ENCODE assay signal across 38 cellular contexts in genomic region chr9:136738960-136739359, GRCh38. TPM values are rescaled to one million over a fixed set of nuclear protein-coding genes. Genes with fewer than 3 reads are reported as not detected.
"Had no signal": no experiment of that assay in that cellular context is flagged by ENCODE, and none has a peak within 500 bp of the region (broad histone marks: within the 10 kb centered on the region; RNA-seq: fewer than 3 reads in every experiment).

No MANE protein-coding gene starts in this region.

- H3K4me3 ChIP-seq: ascending aorta, cardiac muscle cell had no signal

- H3K27ac Mint-ChIP-seq: activated B cell treated with CpG ODN at 0.5 μM for 24 hours; activated CD4-positive, alpha-beta memory T cell treated with anti-CD3 and anti-CD28 coated beads, Interleukin-2, amount 10 ng/mL, durations not matched to agents 7 days and 5 days; activated CD4-positive, alpha-beta T cell treated with anti-CD3 and anti-CD28 coated beads, Interleukin-2, amount 10 ng/mL, durations not matched to agents 24 days and 14 days; activated CD8-positive, alpha-beta memory T cell treated with anti-CD3 and anti-CD28 coated beads, Interleukin-2, amount 10 ng/mL, durations not matched to agents 7 days and 5 days; activated CD8-positive, alpha-beta T cell treated with anti-CD3 and anti-CD28 coated beads, Interleukin-2, amount 10 ng/mL, durations not matched to agents 7 days and 5 days; activated naive CD4-positive, alpha-beta T cell treated with anti-CD3 and anti-CD28 coated beads, Interleukin-2, amount 10 ng/mL, durations not matched to agents 7 days and 5 days; activated naive CD4-positive, alpha-beta T cell treated with anti-CD3 and anti-CD28 coated beads, Interleukin-2, amount 50 U/mL, for 24 hours; activated naive CD8-positive, alpha-beta T cell; activated naive CD8-positive, alpha-beta T cell treated with anti-CD3 and anti-CD28 coated beads, Interleukin-2, amount 10 ng/mL, durations not matched to agents 7 days and 5 days; activated naive CD8-positive, alpha-beta T cell treated with anti-CD3 and anti-CD28 coated beads, Interleukin-2, amount 50 U/mL, for 24 hours; activated T-cell treated with anti-CD3 and anti-CD28 coated beads, Interleukin-2, amount 50 U/mL, for 24 hours; activated T-helper 2 cell treated with anti-CD3 and anti-CD28 coated beads, Interferon-gamma antibody, Interleukin-2, Interleukin-4, amounts not matched to agents 10 μg/mL and 5 μg/mL and 100 μg/mL, durations not matched to agents 14 hours and 24 hours and 36 hours; brain; T-helper 1 cell treated with Interleukin-12 subunit alpha and Interleukin-12 subunit beta and Interleukin-4 antibody, amounts not matched to agents 30 μg/mL and 1 μg/mL, for 36 hours; T-helper 2 cell treated with Interferon-gamma antibody and Interleukin-4, amounts not matched to agents 5 μg/mL and 100 μg/mL, for 36 hours had no signal

- H3K9me3 ChIP-seq: ascending aorta had no signal

- H3K36me3 ChIP-seq: ascending aorta, cardiac muscle cell had no signal

- H3K27me3 Mint-ChIP-seq: activated B cell treated with CpG ODN at 0.5 μM for 24 hours; activated naive CD4-positive, alpha-beta T cell treated with anti-CD3 and anti-CD28 coated beads, Interleukin-2, amount 50 U/mL, for 24 hours; activated naive CD8-positive, alpha-beta T cell; activated naive CD8-positive, alpha-beta T cell treated with anti-CD3 and anti-CD28 coated beads, Interleukin-2, amount 10 ng/mL, durations not matched to agents 7 days and 5 days; activated naive CD8-positive, alpha-beta T cell treated with anti-CD3 and anti-CD28 coated beads, Interleukin-2, amount 50 U/mL, for 24 hours had no signal

- H3K27me3 ChIP-seq: cardiac muscle cell had no signal

- H3K36me3 Mint-ChIP-seq: activated CD8-positive, alpha-beta memory T cell treated with anti-CD3 and anti-CD28 coated beads, Interleukin-2, amount 10 ng/mL, durations not matched to agents 7 days and 5 days; activated naive CD4-positive, alpha-beta T cell treated with anti-CD3 and anti-CD28 coated beads, Interleukin-2, amount 10 ng/mL, durations not matched to agents 7 days and 5 days; activated naive CD4-positive, alpha-beta T cell treated with anti-CD3 and anti-CD28 coated beads, Interleukin-2, amount 50 U/mL, for 24 hours; activated naive CD8-positive, alpha-beta T cell; activated naive CD8-positive, alpha-beta T cell treated with anti-CD3 and anti-CD28 coated beads, Interleukin-2, amount 10 ng/mL, durations not matched to agents 7 days and 5 days; brain had no signal

- DNase-seq: activated B cell treated with CpG ODN at 0.5 μM for 24 hours; activated CD4-positive, alpha-beta memory T cell treated with anti-CD3 and anti-CD28 coated beads, Interleukin-2, amount 10 ng/mL, durations not matched to agents 7 days and 5 days; activated CD4-positive, alpha-beta T cell treated with anti-CD3 and anti-CD28 coated beads for 4 hours; activated CD4-positive, alpha-beta T cell treated with anti-CD3 and anti-CD28 coated beads, Interleukin-2, amount 10 ng/mL, durations not matched to agents 24 days and 14 days; activated CD4-positive, alpha-beta T cell treated with anti-CD3 and anti-CD28 coated beads, Interleukin-2, amount 50 U/mL, for 1 hour; activated CD4-positive, alpha-beta T cell treated with anti-CD3 and anti-CD28 coated beads, Interleukin-2, amount 50 U/mL, for 48 hours; activated CD4-positive, CD25-positive, alpha-beta regulatory T cell treated with anti-CD3 and anti-CD28 coated beads, Interleukin-2, amount 50 U/mL, for 72 hours; activated CD8-positive, alpha-beta memory T cell treated with anti-CD3 and anti-CD28 coated beads for 24 hours; activated CD8-positive, alpha-beta memory T cell treated with anti-CD3 and anti-CD28 coated beads, Interleukin-2, amount 10 ng/mL, durations not matched to agents 7 days and 5 days; activated CD8-positive, alpha-beta memory T cell treated with anti-CD3 and anti-CD28 coated beads, Interleukin-2, amount 50 U/mL, for 48 hours; activated CD8-positive, alpha-beta T cell treated with anti-CD3 and anti-CD28 coated beads, Interleukin-2, amount 10 ng/mL, durations not matched to agents 7 days and 5 days; activated effector memory CD4-positive, alpha-beta T cell treated with Interleukin-2 at 50 U/mL for 16 hours; activated gamma-delta T cell; activated naive CD4-positive, alpha-beta T cell treated with anti-CD3 and anti-CD28 coated beads, Interleukin-2, amount 10 ng/mL, durations not matched to agents 7 days and 5 days; activated naive CD4-positive, alpha-beta T cell treated with Interleukin-2 at 50 U/mL for 16 hours; activated naive CD8-positive, alpha-beta T cell treated with anti-CD3 and anti-CD28 coated beads, Interleukin-2, amount 10 ng/mL, durations not matched to agents 7 days and 5 days; activated naive CD8-positive, alpha-beta T cell treated with anti-CD3 and anti-CD28 coated beads, Interleukin-2, amount 50 U/mL, for 24 hours; activated T-cell treated with anti-CD3 and anti-CD28 coated beads, Interleukin-2, amount 50 U/mL, for 24 hours; activated T-cell treated with anti-CD3 and anti-CD28 coated beads, Interleukin-2, amount 50 U/mL, for 48 hours; amygdala; anterior cingulate cortex; caudate nucleus; T-helper 1 cell; T-helper 2 cell; T-helper 9 cell had no signal

- H3K4me3 Mint-ChIP-seq: activated B cell treated with CpG ODN at 0.5 μM for 24 hours; activated CD4-positive, alpha-beta memory T cell treated with anti-CD3 and anti-CD28 coated beads, Interleukin-2, amount 10 ng/mL, durations not matched to agents 7 days and 5 days; activated CD4-positive, alpha-beta T cell treated with anti-CD3 and anti-CD28 coated beads, Interleukin-2, amount 10 ng/mL, durations not matched to agents 24 days and 14 days; activated CD8-positive, alpha-beta memory T cell treated with anti-CD3 and anti-CD28 coated beads, Interleukin-2, amount 10 ng/mL, durations not matched to agents 7 days and 5 days; activated CD8-positive, alpha-beta T cell treated with anti-CD3 and anti-CD28 coated beads, Interleukin-2, amount 10 ng/mL, durations not matched to agents 7 days and 5 days; activated naive CD4-positive, alpha-beta T cell treated with anti-CD3 and anti-CD28 coated beads, Interleukin-2, amount 10 ng/mL, durations not matched to agents 7 days and 5 days; activated naive CD4-positive, alpha-beta T cell treated with anti-CD3 and anti-CD28 coated beads, Interleukin-2, amount 50 U/mL, for 24 hours; activated naive CD8-positive, alpha-beta T cell; activated naive CD8-positive, alpha-beta T cell treated with anti-CD3 and anti-CD28 coated beads, Interleukin-2, amount 10 ng/mL, durations not matched to agents 7 days and 5 days; activated naive CD8-positive, alpha-beta T cell treated with anti-CD3 and anti-CD28 coated beads, Interleukin-2, amount 50 U/mL, for 24 hours; activated T-cell treated with anti-CD3 and anti-CD28 coated beads, Interleukin-2, amount 50 U/mL, for 24 hours; brain; central memory CD8-positive, alpha-beta T cell; T-helper 1 cell treated with Interleukin-12 subunit alpha and Interleukin-12 subunit beta and Interleukin-4 antibody, amounts not matched to agents 30 μg/mL and 1 μg/mL, for 36 hours; T-helper 2 cell treated with Interferon-gamma antibody and Interleukin-4, amounts not matched to agents 5 μg/mL and 100 μg/mL, for 36 hours had no signal

- H3K9me3 Mint-ChIP-seq: activated B cell treated with CpG ODN at 0.5 μM for 24 hours; activated CD4-positive, alpha-beta memory T cell treated with anti-CD3 and anti-CD28 coated beads, Interleukin-2, amount 10 ng/mL, durations not matched to agents 7 days and 5 days; activated CD4-positive, alpha-beta T cell treated with anti-CD3 and anti-CD28 coated beads, Interleukin-2, amount 10 ng/mL, durations not matched to agents 24 days and 14 days; activated naive CD4-positive, alpha-beta T cell treated with anti-CD3 and anti-CD28 coated beads, Interleukin-2, amount 10 ng/mL, durations not matched to agents 7 days and 5 days; activated naive CD4-positive, alpha-beta T cell treated with anti-CD3 and anti-CD28 coated beads, Interleukin-2, amount 50 U/mL, for 24 hours; activated naive CD8-positive, alpha-beta T cell treated with anti-CD3 and anti-CD28 coated beads, Interleukin-2, amount 10 ng/mL, durations not matched to agents 7 days and 5 days; activated naive CD8-positive, alpha-beta T cell treated with anti-CD3 and anti-CD28 coated beads, Interleukin-2, amount 50 U/mL, for 24 hours; activated T-cell treated with anti-CD3 and anti-CD28 coated beads, Interleukin-2, amount 50 U/mL, for 24 hours; activated T-helper 2 cell treated with anti-CD3 and anti-CD28 coated beads, Interferon-gamma antibody, Interleukin-2, Interleukin-4, amounts not matched to agents 10 μg/mL and 5 μg/mL and 100 μg/mL, durations not matched to agents 14 hours and 24 hours and 36 hours; central memory CD8-positive, alpha-beta T cell; T-helper 1 cell treated with Interleukin-12 subunit alpha and Interleukin-12 subunit beta and Interleukin-4 antibody, amounts not matched to agents 30 μg/mL and 1 μg/mL, for 36 hours; T-helper 2 cell treated with Interferon-gamma antibody and Interleukin-4, amounts not matched to agents 5 μg/mL and 100 μg/mL, for 36 hours had no signal

- H3K4me1 ChIP-seq: ascending aorta had no signal

- H3K27ac ChIP-seq: ascending aorta, cardiac muscle cell, VCaP had no signal

- FAIRE-seq: bronchial epithelial cell, TTC549 had no signal

- H3K4me1 Mint-ChIP-seq: central memory CD8-positive, alpha-beta T cell had no signal

- ATAC-seq: activated CD8-positive, alpha-beta memory T cell treated with anti-CD3 and anti-CD28 coated beads, Interleukin-2, amount 10 ng/mL, durations not matched to agents 7 days and 5 days; activated CD8-positive, alpha-beta T cell treated with anti-CD3 and anti-CD28 coated beads, Interleukin-2, amount 10 ng/mL, durations not matched to agents 7 days and 5 days; activated naive CD8-positive, alpha-beta T cell treated with anti-CD3 and anti-CD28 coated beads, Interleukin-2, amount 50 U/mL, for 24 hours had no signal

RNA-seq across cellular contexts. Expression of gene LCN10, which starts 3.8 kb away (rescaled TPM):
- total RNA-seq: activated CD4-positive, alpha-beta memory T cell treated with anti-CD3 and anti-CD28 coated beads, Interleukin-2, amount 10 ng/mL, durations not matched to agents 7 days and 5 days; bronchial epithelial cell had no signal

RNA-seq across cellular contexts. Expression of gene LCN6, which starts 9.4 kb away (rescaled TPM):
- total RNA-seq: activated B cell treated with CpG ODN at 0.5 μM for 24 hours; activated CD4-positive, alpha-beta T cell treated with anti-CD3 and anti-CD28 coated beads, Interleukin-2, amount 10 ng/mL, durations not matched to agents 24 days and 14 days; activated CD8-positive, alpha-beta memory T cell treated with anti-CD3 and anti-CD28 coated beads, Interleukin-2, amount 10 ng/mL, durations not matched to agents 7 days and 5 days; activated CD8-positive, alpha-beta T cell treated with anti-CD3 and anti-CD28 coated beads, Interleukin-2, amount 10 ng/mL, durations not matched to agents 7 days and 5 days; activated naive CD8-positive, alpha-beta T cell treated with anti-CD3 and anti-CD28 coated beads, Interleukin-2, amount 10 ng/mL, durations not matched to agents 7 days and 5 days; activated T-helper 2 cell treated with anti-CD3 and anti-CD28 coated beads, Interferon-gamma antibody, Interleukin-2, Interleukin-4, amounts not matched to agents 10 μg/mL and 5 μg/mL and 100 μg/mL, durations not matched to agents 14 hours and 24 hours and 36 hours; bronchial epithelial cell; cardiac muscle cell had no signal
- polyA plus RNA-seq: cardiac muscle cell had no signal

RNA-seq across cellular contexts. Expression of gene LCN8, which starts 19.1 kb away (rescaled TPM):
- total RNA-seq: activated CD4-positive, alpha-beta memory T cell treated with anti-CD3 and anti-CD28 coated beads, Interleukin-2, amount 10 ng/mL, durations not matched to agents 7 days and 5 days; activated CD4-positive, alpha-beta T cell treated with anti-CD3 and anti-CD28 coated beads, Interleukin-2, amount 10 ng/mL, durations not matched to agents 24 days and 14 days; activated CD8-positive, alpha-beta memory T cell treated with anti-CD3 and anti-CD28 coated beads, Interleukin-2, amount 10 ng/mL, durations not matched to agents 7 days and 5 days; activated CD8-positive, alpha-beta T cell treated with anti-CD3 and anti-CD28 coated beads, Interleukin-2, amount 10 ng/mL, durations not matched to agents 7 days and 5 days; activated naive CD8-positive, alpha-beta T cell treated with anti-CD3 and anti-CD28 coated beads, Interleukin-2, amount 10 ng/mL, durations not matched to agents 7 days and 5 days; activated T-helper 2 cell treated with anti-CD3 and anti-CD28 coated beads, Interferon-gamma antibody, Interleukin-2, Interleukin-4, amounts not matched to agents 10 μg/mL and 5 μg/mL and 100 μg/mL, durations not matched to agents 14 hours and 24 hours and 36 hours; ascending aorta; bronchial epithelial cell; cardiac muscle cell had no signal
- polyA plus RNA-seq: adipose tissue, cardiac muscle cell had no signal

RNA-seq across cellular contexts. Expression of gene LCN15, which starts 25.4 kb away (rescaled TPM):
- total RNA-seq: activated B cell treated with CpG ODN at 0.5 μM for 24 hours; activated CD4-positive, alpha-beta memory T cell treated with anti-CD3 and anti-CD28 coated beads, Interleukin-2, amount 10 ng/mL, durations not matched to agents 7 days and 5 days; activated CD4-positive, alpha-beta T cell treated with anti-CD3 and anti-CD28 coated beads, Interleukin-2, amount 10 ng/mL, durations not matched to agents 24 days and 14 days; activated CD8-positive, alpha-beta memory T cell treated with anti-CD3 and anti-CD28 coated beads, Interleukin-2, amount 10 ng/mL, durations not matched to agents 7 days and 5 days; activated CD8-positive, alpha-beta T cell treated with anti-CD3 and anti-CD28 coated beads, Interleukin-2, amount 10 ng/mL, durations not matched to agents 7 days and 5 days; activated naive CD8-positive, alpha-beta T cell treated with anti-CD3 and anti-CD28 coated beads, Interleukin-2, amount 10 ng/mL, durations not matched to agents 7 days and 5 days; activated T-helper 2 cell treated with anti-CD3 and anti-CD28 coated beads, Interferon-gamma antibody, Interleukin-2, Interleukin-4, amounts not matched to agents 10 μg/mL and 5 μg/mL and 100 μg/mL, durations not matched to agents 14 hours and 24 hours and 36 hours; ascending aorta; bronchial epithelial cell had no signal
- polyA plus RNA-seq: adipose tissue, cardiac muscle cell had no signal

RNA-seq across cellular contexts. Expression of gene DIPK1B, which starts 26.6 kb away (rescaled TPM):
- total RNA-seq: activated CD8-positive, alpha-beta memory T cell treated with anti-CD3 and anti-CD28 coated beads, Interleukin-2, amount 10 ng/mL, durations not matched to agents 7 days and 5 days; bronchial epithelial cell had no signal
